ENCODE assay signal across 9 cellular contexts in genomic region chr10:10128387-10128786, GRCh38.
"Had no signal": no experiment of that assay in that cellular context is flagged by ENCODE, and none has a peak within 500 bp of the region (broad histone marks: within the 10 kb centered on the region; RNA-seq: fewer than 3 reads in every experiment).

No MANE protein-coding gene starts in this region.

- H3K4me1 ChIP-seq: body of pancreas, gastroesophageal sphincter, parathyroid adenoma had no signal

- DNase-seq: activated CD4-positive, alpha-beta T cell treated with anti-CD3 and anti-CD28 coated beads, Interleukin-2, amount 50 U/mL, for 1 hour; activated naive CD4-positive, alpha-beta T cell treated with anti-CD3 and anti-CD28 coated beads, Interleukin-2, amount 10 ng/mL, durations not matched to agents 7 days and 5 days; body of pancreas; dermis blood vessel endothelial cell; erythroblast; left ventricle myocardium superior; T-helper 17 cell had no signal

- H3K27me3 ChIP-seq: body of pancreas, gastroesophageal sphincter had no signal

- H3K79me2 ChIP-seq: parathyroid adenoma had no signal

- H3K9ac ChIP-seq: parathyroid adenoma had no signal

- H3K27ac ChIP-seq: body of pancreas, gastroesophageal sphincter, parathyroid adenoma had no signal

- H3K36me3 ChIP-seq: gastroesophageal sphincter had no signal

- H3K4me3 ChIP-seq: body of pancreas, gastroesophageal sphincter had no signal
